Comparison of ENCODE assay signal across 1 cellular context in the genomic region with DNA sequence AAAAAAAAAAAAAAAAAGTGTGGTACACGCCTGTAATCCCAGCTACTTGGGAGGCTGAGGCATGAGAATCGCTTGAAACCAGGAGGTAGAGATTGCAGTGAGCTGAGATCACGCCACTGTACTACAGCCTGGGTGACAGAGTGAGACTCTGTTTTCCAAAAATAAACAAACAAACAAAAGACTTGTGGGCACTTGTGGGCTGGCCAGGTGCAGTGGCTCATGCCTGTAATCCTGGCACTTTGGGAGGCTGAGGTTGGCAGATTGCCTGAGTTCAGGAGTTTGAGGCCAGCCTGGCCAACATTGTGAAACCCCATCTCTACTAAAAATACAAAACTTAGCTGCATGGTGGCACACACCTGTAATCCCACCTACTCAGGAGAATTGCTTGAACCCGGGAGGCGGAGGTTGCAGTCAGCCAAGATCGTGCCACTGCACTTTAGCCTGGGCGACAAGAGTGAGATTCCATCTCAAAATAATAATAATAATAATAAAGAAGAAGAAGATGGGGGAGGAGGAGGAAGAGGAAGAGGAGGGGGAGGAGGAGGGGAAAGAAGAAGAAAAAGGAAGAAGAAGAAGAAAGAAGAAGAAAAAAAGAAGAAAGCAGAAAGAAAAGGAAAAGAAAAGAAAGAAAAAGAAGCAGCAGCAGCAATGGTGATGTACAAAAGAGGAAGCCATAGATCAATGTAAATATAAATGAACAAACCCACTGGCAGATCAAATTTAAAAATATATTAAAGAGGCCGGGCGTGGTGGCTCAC.
TF ChIP-seq lines count a peak whose summit lies in the region.

No MANE protein-coding gene starts in this region.

TF ChIP-seq in HEK293, 187 proteins besides CTCF, POLR2A, EP300 and RAD21 (continued from another document):
- TF ChIP-seq, protein P1, sequence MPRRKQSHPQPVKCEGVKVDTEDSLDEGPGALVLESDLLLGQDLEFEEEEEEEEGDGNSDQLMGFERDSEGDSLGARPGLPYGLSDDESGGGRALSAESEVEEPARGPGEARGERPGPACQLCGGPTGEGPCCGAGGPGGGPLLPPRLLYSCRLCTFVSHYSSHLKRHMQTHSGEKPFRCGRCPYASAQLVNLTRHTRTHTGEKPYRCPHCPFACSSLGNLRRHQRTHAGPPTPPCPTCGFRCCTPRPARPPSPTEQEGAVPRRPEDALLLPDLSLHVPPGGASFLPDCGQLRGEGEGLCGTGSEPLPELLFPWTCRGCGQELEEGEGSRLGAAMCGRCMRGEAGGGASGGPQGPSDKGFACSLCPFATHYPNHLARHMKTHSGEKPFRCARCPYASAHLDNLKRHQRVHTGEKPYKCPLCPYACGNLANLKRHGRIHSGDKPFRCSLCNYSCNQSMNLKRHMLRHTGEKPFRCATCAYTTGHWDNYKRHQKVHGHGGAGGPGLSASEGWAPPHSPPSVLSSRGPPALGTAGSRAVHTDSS (tag by site-specific recombination; IDR thresholded peaks at IDR 0.05): peak; percentile 64; the same call in 1 of the 2 replicates
- TF ChIP-seq ZNF549 (tag by site-specific recombination; IDR thresholded peaks at IDR 0.05): no peak
- no peak for TF ChIP-seq SALL2 (tag by site-specific recombination; IDR thresholded peaks at IDR 0.05; ENCODE audit: borderline replicate concordance)
- no peak for TF ChIP-seq SETDB1 (IDR thresholded peaks at IDR 0.05; ENCODE audit: insufficient read length, low read length)
- TF ChIP-seq ZNF610 (tag by site-specific recombination; IDR thresholded peaks at IDR 0.05; ENCODE audit: borderline replicate concordance): no peak
- TF ChIP-seq ZFP37 (tag by site-specific recombination; IDR thresholded peaks at IDR 0.05): no peak
- TF ChIP-seq, protein P2, sequence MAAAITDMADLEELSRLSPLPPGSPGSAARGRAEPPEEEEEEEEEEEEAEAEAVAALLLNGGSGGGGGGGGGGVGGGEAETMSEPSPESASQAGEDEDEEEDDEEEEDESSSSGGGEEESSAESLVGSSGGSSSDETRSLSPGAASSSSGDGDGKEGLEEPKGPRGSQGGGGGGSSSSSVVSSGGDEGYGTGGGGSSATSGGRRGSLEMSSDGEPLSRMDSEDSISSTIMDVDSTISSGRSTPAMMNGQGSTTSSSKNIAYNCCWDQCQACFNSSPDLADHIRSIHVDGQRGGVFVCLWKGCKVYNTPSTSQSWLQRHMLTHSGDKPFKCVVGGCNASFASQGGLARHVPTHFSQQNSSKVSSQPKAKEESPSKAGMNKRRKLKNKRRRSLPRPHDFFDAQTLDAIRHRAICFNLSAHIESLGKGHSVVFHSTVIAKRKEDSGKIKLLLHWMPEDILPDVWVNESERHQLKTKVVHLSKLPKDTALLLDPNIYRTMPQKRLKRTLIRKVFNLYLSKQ (tag by site-specific recombination; IDR thresholded peaks at IDR 0.05; ENCODE audit: borderline replicate concordance): no peak
- TF ChIP-seq ZNF37A (tag by site-specific recombination; IDR thresholded peaks at IDR 0.05): no peak
- no peak for TF ChIP-seq KLF7 (tag by site-specific recombination; IDR thresholded peaks at IDR 0.05; ENCODE audit: borderline replicate concordance)
- TF ChIP-seq KLF1 (tag by site-specific recombination; IDR thresholded peaks at IDR 0.05): no peak
- no peak for TF ChIP-seq ZNF138 (tag by site-specific recombination; IDR thresholded peaks at IDR 0.05; ENCODE audit: borderline replicate concordance)
- no peak for TF ChIP-seq ZNF791 (tag by site-specific recombination; IDR thresholded peaks at IDR 0.05)
